Comparison of ENCODE assay signal across 8 cellular contexts in the genomic region with DNA sequence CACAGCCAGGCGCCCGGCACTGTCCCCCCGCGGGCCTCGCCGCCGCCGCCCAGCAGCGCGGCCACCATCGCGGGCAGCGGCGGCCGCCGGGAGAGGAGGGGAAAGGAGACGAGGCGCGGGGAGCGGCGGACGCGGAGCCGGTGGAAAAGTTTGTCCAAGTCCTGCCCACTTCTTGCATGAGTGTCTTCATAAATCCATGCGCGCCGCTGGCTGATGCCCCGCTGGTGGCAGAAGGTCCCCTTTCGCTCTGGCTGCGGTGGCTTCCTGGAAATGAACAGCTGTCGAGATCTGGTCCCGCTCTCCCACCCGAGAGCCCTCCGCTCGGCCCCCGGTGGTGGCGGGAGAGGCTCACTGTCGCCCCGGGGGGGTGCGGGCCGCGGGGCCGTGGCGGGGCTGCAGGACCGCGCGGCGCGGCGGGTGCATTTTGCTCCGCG. TPM values are rescaled to one million over a fixed set of nuclear protein-coding genes. Genes with fewer than 3 reads are reported as not detected.
DNase-seq lines count a peak whose midpoint lies in the region; ATAC-seq and TF ChIP-seq lines count a peak whose summit lies in the region.

No MANE protein-coding gene starts in this region.

- H3K27me3 ChIP-seq in endodermal cell (ENCODE audit: control insufficient read depth, insufficient read depth, low read length, poor library complexity, severe bottlenecking) (peaks cover 28% of the 10 kb centered on the region), muscle layer of duodenum (ENCODE audit: low read depth, low read length) (peaks cover 4% of the 10 kb centered on the region), thyroid gland (peaks cover 4% of the 10 kb centered on the region)

- CTCF ChIA-PET in activated B cell treated with CpG ODN at 0.5 μM for 24 hours (lab: Charles Lee): no interaction called here

- peak overlapping the region; percentile 99 for H3K27ac ChIP-seq in endodermal cell (ENCODE audit: low read depth, low read length)
- no peak overlapping the region for H3K27ac ChIP-seq in muscle layer of duodenum (ENCODE audit: low read length)
- peak overlapping the region; percentile 83 to 89 (median 85) for H3K27ac ChIP-seq in thyroid gland

- H3K4me1 ChIP-seq in endodermal cell (ENCODE audit: control insufficient read depth, insufficient read depth, low read length) (peaks cover 8% of the 10 kb centered on the region), muscle layer of duodenum (ENCODE audit: control insufficient read depth in 1 of 2, insufficient read depth in 2 of 2, low read length in 2 of 2) (peaks cover 0 to 15% of the 10 kb centered on the region in 2 donors), thyroid gland (peaks cover 13% of the 10 kb centered on the region in 2 donors)

- peak overlapping the region; percentile 79 for H3K4me3 Mint-ChIP-seq in activated B cell treated with CpG ODN at 0.5 μM for 24 hours
- H3K4me3 Mint-ChIP-seq in endodermal cell: peak overlapping the region; percentile 63
- H3K4me3 Mint-ChIP-seq in activated T-helper 17 cell treated with anti-CD3 and anti-CD28 coated beads, Interleukin-2, amount 50 U/mL, for 72 hours: no peak overlapping the region

- H3K4me1 Mint-ChIP-seq in activated B cell treated with CpG ODN at 0.5 μM for 24 hours (peaks cover 19% of the 10 kb centered on the region), endodermal cell (peaks cover 40% of the 10 kb centered on the region)
- H3K4me1 Mint-ChIP-seq in activated T-helper 17 cell treated with anti-CD3 and anti-CD28 coated beads, Interleukin-2, amount 50 U/mL, for 72 hours: no peaks in the 10 kb centered on the region

- H3K36me3 Mint-ChIP-seq in activated B cell treated with CpG ODN at 0.5 μM for 24 hours (ENCODE audit: low read depth) (no peaks in the 10 kb centered on the region), endodermal cell (ENCODE audit: low read depth) (no peaks in the 10 kb centered on the region)
- H3K36me3 Mint-ChIP-seq in activated T-helper 17 cell treated with anti-CD3 and anti-CD28 coated beads, Interleukin-2, amount 50 U/mL, for 72 hours (ENCODE audit: low read depth): no peaks in the 10 kb centered on the region

- intact Hi-C loops in activated B cell treated with CpG ODN at 0.5 μM for 24 hours (cut with micrococcal nuclease): loop anchor here (2.0 to 5.0 kb wide), 3 partner anchors 592 to 1441 kb away; a partner anchor contains a TSS
- intact Hi-C loops in thyroid gland (cut with DNase I): no loop called here

- POLR2A ChIA-PET in activated B cell treated with CpG ODN at 0.5 μM for 24 hours (lab: Charles Lee): no interaction called here

- no peak for TF ChIP-seq CTCF in activated B cell treated with CpG ODN at 0.5 μM for 24 hours (IDR thresholded peaks at IDR 0.05)
- no peak for TF ChIP-seq CTCF in endodermal cell (conservative IDR thresholded peaks at IDR 0.05)
- no peak for TF ChIP-seq CTCF in thyroid gland (IDR thresholded peaks at IDR 0.05)

- H3K27me3 Mint-ChIP-seq in activated B cell treated with CpG ODN at 0.5 μM for 24 hours: peaks cover 29% of the 10 kb centered on the region
- peaks cover 55% of the 10 kb centered on the region for H3K27me3 Mint-ChIP-seq in endodermal cell (ENCODE audit: insufficient read depth)
- H3K27me3 Mint-ChIP-seq in activated T-helper 17 cell treated with anti-CD3 and anti-CD28 coated beads, Interleukin-2, amount 50 U/mL, for 72 hours: peaks cover 27% of the 10 kb centered on the region

- H3K9me3 Mint-ChIP-seq in activated B cell treated with CpG ODN at 0.5 μM for 24 hours: peaks cover 2% of the 10 kb centered on the region
- H3K9me3 Mint-ChIP-seq in endodermal cell: no peaks in the 10 kb centered on the region
- H3K9me3 Mint-ChIP-seq in activated T-helper 17 cell treated with anti-CD3 and anti-CD28 coated beads, Interleukin-2, amount 50 U/mL, for 72 hours: no peaks in the 10 kb centered on the region

- WGBS in endodermal cell (ENCODE audit: insufficient coverage in 1 of 2, insufficient read length in 1 of 2), 2 experiments: 0% methylated on average over 16 to 52 of the region's 52 CpGs
- WGBS in thyroid gland, 2 donors: 0% methylated on average over 7 to 8 of the region's 52 CpGs

- peak overlapping the region; percentile 28 for H3K9ac ChIP-seq in endodermal cell (ENCODE audit: extremely low read depth, low read length, poor library complexity, severe bottlenecking)

- TF ChIP-seq POLR2A in thyroid gland (IDR thresholded peaks at IDR 0.05): no peak

- H3K9me3 ChIP-seq in endodermal cell (ENCODE audit: control insufficient read depth, low read length): no peaks in the 10 kb centered on the region
- no peaks in the 10 kb centered on the region for H3K9me3 ChIP-seq in muscle layer of duodenum (ENCODE audit: control insufficient read depth in 1 of 2, low read length in 2 of 2)
- no peaks in the 10 kb centered on the region for H3K9me3 ChIP-seq in thyroid gland

- H3K36me3 ChIP-seq in endodermal cell (ENCODE audit: control insufficient read depth, insufficient read depth, low read length): no peaks in the 10 kb centered on the region
- H3K36me3 ChIP-seq in muscle layer of duodenum (ENCODE audit: control insufficient read depth in 1 of 2, insufficient read depth in 2 of 2, low read length in 2 of 2): no peaks in the 10 kb centered on the region
- H3K36me3 ChIP-seq in thyroid gland: no peaks in the 10 kb centered on the region

- DNase-seq in NCI-H1417 (lab: John Stamatoyannopoulos, UW) (peak in 2 of 3 experiments; percentile 73 to 76), NCI-H1417 treated with DMSO at 0.1 percent for 48 hours (lab: John Stamatoyannopoulos, UW) (no peak), HK-2 (ENCODE audit: unreplicated experiment) (peak; percentile 29), activated B cell treated with CpG ODN at 0.5 μM for 24 hours (no peak), endodermal cell (peak; percentile 78), thyroid gland (peak; percentile 56 to 58)

- H3K4me3 ChIP-seq in endodermal cell (ENCODE audit: low read length): peak overlapping the region; percentile 84
- peak overlapping the region; percentile 46 to 88 for H3K4me3 ChIP-seq in muscle layer of duodenum (ENCODE audit: low read depth in 1 of 2, low read length in 2 of 2)
- H3K4me3 ChIP-seq in thyroid gland (replicated peaks in 1 of 3): peak overlapping the region; percentile 63 to 80 (median 75)

- H3K27ac Mint-ChIP-seq in activated B cell treated with CpG ODN at 0.5 μM for 24 hours: no peak overlapping the region
- H3K27ac Mint-ChIP-seq in endodermal cell: no peak overlapping the region
- no peak overlapping the region for H3K27ac Mint-ChIP-seq in activated T-helper 17 cell treated with anti-CD3 and anti-CD28 coated beads, Interleukin-2, amount 50 U/mL, for 72 hours

- no peak for ATAC-seq in activated B cell treated with CpG ODN at 0.5 μM for 24 hours (ENCODE audit: low read depth)
- no peak for ATAC-seq in activated T-helper 17 cell treated with anti-CD3 and anti-CD28 coated beads, Interleukin-2, amount 50 U/mL, for 72 hours (replicated peaks)

RNA-seq across cellular contexts. Expression of a gene that starts 0.6 kb away (rescaled TPM):
- not detected in 2 replicates for total RNA-seq in activated B cell treated with CpG ODN at 0.5 μM for 24 hours
- total RNA-seq in endodermal cell: 1 to 10 TPM; 4.8 to 6.7 TPM
- 58.6 TPM for polyA plus RNA-seq in endodermal cell (2013, experiment 1 of 2)
- polyA plus RNA-seq in endodermal cell (2013, experiment 2 of 2): 45.7 TPM
- 10 to 100 TPM; 17.1 to 88.6 (median 35.3) TPM for total RNA-seq in thyroid gland
- under 1 TPM in 1 of 2 donors, not detected in 1; 0.28 TPM for total RNA-seq in activated T-helper 17 cell treated with anti-CD3 and anti-CD28 coated beads, Interleukin-2, amount 50 U/mL, for 72 hours

Comparison
In these comparisons a context has a peak if more than half of its experiments do, and no peak if none do; other contexts are left out.
1. DNase-seq: peak in NCI-H1417 (2 of 3), HK-2 (single experiment), endodermal cell (single experiment) and thyroid gland (2 of 2); none in NCI-H1417 treated with DMSO at 0.1 percent for 48 hours (single experiment) and activated B cell treated with CpG ODN at 0.5 μM for 24 hours (single experiment).
2. Peak in every context shown above with its lines, with median percentiles within 50 percentile points of each other: H3K4me3 ChIP-seq.